20 cellular contexts compared by ENCODE assay signal in the genomic region with DNA sequence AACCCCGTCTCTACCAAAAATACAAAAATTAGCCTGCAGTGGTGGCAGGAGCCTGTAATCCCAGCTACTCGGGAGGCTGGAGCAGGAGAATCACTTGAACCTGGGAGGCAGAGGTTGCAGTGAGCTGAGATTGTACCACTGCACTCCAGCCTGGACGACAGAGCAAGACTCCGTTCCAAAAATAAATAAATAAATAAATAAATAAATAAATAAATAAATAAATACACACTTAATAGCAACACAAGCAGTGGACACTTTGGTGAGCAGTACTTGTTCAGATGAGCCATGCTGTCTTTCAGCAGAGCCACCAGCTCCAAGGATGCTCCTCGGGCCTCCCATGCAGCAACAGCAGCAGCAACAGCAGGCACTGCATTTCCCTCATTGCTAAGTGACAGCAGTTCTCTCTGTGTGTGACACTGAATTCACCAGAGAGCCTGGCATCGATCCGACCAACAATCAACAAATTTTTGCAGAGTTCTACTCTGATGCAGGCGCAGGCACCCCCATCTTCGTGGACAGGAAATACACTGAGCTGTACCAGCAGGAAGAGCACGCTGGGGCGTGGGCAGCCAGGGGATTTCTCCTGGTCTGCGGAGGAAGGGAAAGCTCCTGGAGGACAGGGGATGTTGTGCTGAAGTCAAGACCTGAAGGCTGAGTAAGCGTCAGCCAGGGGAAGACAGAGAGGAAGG. TPM values are rescaled to one million over a fixed set of nuclear protein-coding genes. Genes with fewer than 3 reads are reported as not detected.
A peak's percentile ranks its signal among the peaks of the same experiment; 100 is the strongest.
DNase-seq lines count a peak whose midpoint lies in the region; ATAC-seq and TF ChIP-seq lines count a peak whose summit lies in the region.
"Had no signal": no experiment of that assay in that cellular context is flagged by ENCODE, and none has a peak within 500 bp of the region (broad histone marks: within the 10 kb centered on the region; RNA-seq: fewer than 3 reads in every experiment).

No MANE protein-coding gene starts in this region.

- H3K4me3 Mint-ChIP-seq in activated naive CD4-positive, alpha-beta T cell treated with anti-CD3 and anti-CD28 coated beads, Interleukin-2, amount 10 ng/mL, durations not matched to agents 7 days and 5 days: no peak overlapping the region
- H3K4me3 Mint-ChIP-seq in activated naive CD8-positive, alpha-beta T cell treated with anti-CD3 and anti-CD28 coated beads, Interleukin-2, amount 10 ng/mL, durations not matched to agents 7 days and 5 days: peak overlapping the region; percentile 2
- H3K4me3 Mint-ChIP-seq in stimulated activated effector memory CD8-positive, alpha-beta T cell treated with anti-CD3 and anti-CD28 coated beads, Interleukin-12 subunit alpha, Interleukin-12 subunit beta, amount 100 ng/mL, for 72 hours: peak overlapping the region; percentile 42
- H3K4me3 Mint-ChIP-seq: endodermal cell had no signal

- peaks cover 55% of the 10 kb centered on the region for H3K27me3 Mint-ChIP-seq in activated naive CD4-positive, alpha-beta T cell treated with anti-CD3 and anti-CD28 coated beads, Interleukin-2, amount 10 ng/mL, durations not matched to agents 7 days and 5 days
- peaks cover 4% of the 10 kb centered on the region for H3K27me3 Mint-ChIP-seq in activated naive CD8-positive, alpha-beta T cell treated with anti-CD3 and anti-CD28 coated beads, Interleukin-2, amount 10 ng/mL, durations not matched to agents 7 days and 5 days

- H3K36me3 ChIP-seq in OCI-LY3 (replicated peaks; ENCODE audit: low read depth, low read length): no peaks in the 10 kb centered on the region
- H3K36me3 ChIP-seq: lower lobe of right lung, neutrophil, right lobe of liver had no signal

- no peak overlapping the region for H3K9ac ChIP-seq in OCI-LY3 (ENCODE audit: low read length)

- ATAC-seq in activated naive CD8-positive, alpha-beta T cell treated with anti-CD3 and anti-CD28 coated beads, Interleukin-2, amount 10 ng/mL, durations not matched to agents 7 days and 5 days (ENCODE audit: low read depth): no peak
- ATAC-seq in stimulated activated effector memory CD8-positive, alpha-beta T cell treated with anti-CD3 and anti-CD28 coated beads, Interleukin-12 subunit alpha, Interleukin-12 subunit beta, amount 100 ng/mL, for 72 hours: no peak
- ATAC-seq in GM21447 (IDR thresholded peaks at IDR 0.05; ENCODE audit: unreplicated experiment): no peak
- no peak for ATAC-seq in GM19035 (IDR thresholded peaks at IDR 0.05; ENCODE audit: unreplicated experiment)
- ATAC-seq: foreskin keratinocyte had no signal

- H3K36me3 Mint-ChIP-seq in activated naive CD4-positive, alpha-beta T cell treated with anti-CD3 and anti-CD28 coated beads, Interleukin-2, amount 10 ng/mL, durations not matched to agents 7 days and 5 days: peaks cover 16% of the 10 kb centered on the region
- peaks cover 2% of the 10 kb centered on the region for H3K36me3 Mint-ChIP-seq in activated naive CD8-positive, alpha-beta T cell treated with anti-CD3 and anti-CD28 coated beads, Interleukin-2, amount 10 ng/mL, durations not matched to agents 7 days and 5 days
- H3K36me3 Mint-ChIP-seq in stimulated activated effector memory CD8-positive, alpha-beta T cell treated with anti-CD3 and anti-CD28 coated beads, Interleukin-12 subunit alpha, Interleukin-12 subunit beta, amount 100 ng/mL, for 72 hours: peaks cover 16% of the 10 kb centered on the region

- H3K27me3 ChIP-seq in OCI-LY3 (ENCODE audit: low read depth, low read length): peaks cover 35% of the 10 kb centered on the region
- H3K27me3 ChIP-seq: foreskin keratinocyte, right lobe of liver had no signal

- H3K9me3 ChIP-seq in OCI-LY3 (ENCODE audit: insufficient read depth, low read length): no peaks in the 10 kb centered on the region
- H3K9me3 ChIP-seq: lower lobe of right lung, neutrophil, right lobe of liver had no signal

- H3K9me3 Mint-ChIP-seq in activated naive CD4-positive, alpha-beta T cell treated with anti-CD3 and anti-CD28 coated beads, Interleukin-2, amount 10 ng/mL, durations not matched to agents 7 days and 5 days: peaks cover 8% of the 10 kb centered on the region
- no peaks in the 10 kb centered on the region for H3K9me3 Mint-ChIP-seq in activated naive CD8-positive, alpha-beta T cell treated with anti-CD3 and anti-CD28 coated beads, Interleukin-2, amount 10 ng/mL, durations not matched to agents 7 days and 5 days
- peaks cover 6% of the 10 kb centered on the region for H3K9me3 Mint-ChIP-seq in stimulated activated effector memory CD8-positive, alpha-beta T cell treated with anti-CD3 and anti-CD28 coated beads, Interleukin-12 subunit alpha, Interleukin-12 subunit beta, amount 100 ng/mL, for 72 hours

- no peak for TF ChIP-seq CTCF in OCI-LY3 (IDR thresholded peaks at IDR 0.05; ENCODE audit: low read depth, low read length)

- peaks cover 55% of the 10 kb centered on the region for H3K4me1 Mint-ChIP-seq in activated naive CD4-positive, alpha-beta T cell treated with anti-CD3 and anti-CD28 coated beads, Interleukin-2, amount 10 ng/mL, durations not matched to agents 7 days and 5 days
- peaks cover 24% of the 10 kb centered on the region for H3K4me1 Mint-ChIP-seq in activated naive CD8-positive, alpha-beta T cell treated with anti-CD3 and anti-CD28 coated beads, Interleukin-2, amount 10 ng/mL, durations not matched to agents 7 days and 5 days
- peaks cover 67% of the 10 kb centered on the region for H3K4me1 Mint-ChIP-seq in stimulated activated effector memory CD8-positive, alpha-beta T cell treated with anti-CD3 and anti-CD28 coated beads, Interleukin-12 subunit alpha, Interleukin-12 subunit beta, amount 100 ng/mL, for 72 hours

- POLR2A ChIA-PET in activated naive CD8-positive, alpha-beta T cell treated with anti-CD3 and anti-CD28 coated beads, Interleukin-2, amount 10 ng/mL, durations not matched to agents 7 days and 5 days (lab: Charles Lee): no interaction called here

- CTCF ChIA-PET in activated naive CD4-positive, alpha-beta T cell treated with anti-CD3 and anti-CD28 coated beads, Interleukin-2, amount 10 ng/mL, durations not matched to agents 7 days and 5 days (lab: Charles Lee): interaction anchor here (1.6 to 2.0 kb wide), 3 partner anchors 12 to 39 kb away, joined by 4 to 8 read pairs (median 7); no protein-coding TSS in a partner anchor

- H3K4me1 ChIP-seq in OCI-LY3 (ENCODE audit: low read length): peaks cover 43% of the 10 kb centered on the region

- peak overlapping the region; percentile 74 for H3K4me2 ChIP-seq in OCI-LY3 (ENCODE audit: low read length)

- peak overlapping the region; percentile 44; the same call in 1 of the 2 replicates for H3K4me3 ChIP-seq in OCI-LY3 (ENCODE audit: low read length)
- H3K4me3 ChIP-seq: lower lobe of right lung, right lobe of liver had no signal

- no peak overlapping the region for H3K27ac ChIP-seq in OCI-LY3 (ENCODE audit: low read length)
- H3K27ac ChIP-seq: neutrophil had no signal

- no peaks in the 10 kb centered on the region for H3K79me2 ChIP-seq in OCI-LY3 (ENCODE audit: low read length)

- peak overlapping the region; percentile 5 for H3K27ac Mint-ChIP-seq in activated naive CD4-positive, alpha-beta T cell treated with anti-CD3 and anti-CD28 coated beads, Interleukin-2, amount 10 ng/mL, durations not matched to agents 7 days and 5 days
- H3K27ac Mint-ChIP-seq in activated naive CD8-positive, alpha-beta T cell treated with anti-CD3 and anti-CD28 coated beads, Interleukin-2, amount 10 ng/mL, durations not matched to agents 7 days and 5 days: peak overlapping the region; percentile 1
- peak overlapping the region; percentile 79 for H3K27ac Mint-ChIP-seq in stimulated activated effector memory CD8-positive, alpha-beta T cell treated with anti-CD3 and anti-CD28 coated beads, Interleukin-12 subunit alpha, Interleukin-12 subunit beta, amount 100 ng/mL, for 72 hours
- H3K27ac Mint-ChIP-seq: endodermal cell had no signal

- DNase-seq in activated naive CD4-positive, alpha-beta T cell treated with anti-CD3 and anti-CD28 coated beads, Interleukin-2, amount 10 ng/mL, durations not matched to agents 7 days and 5 days: peak; percentile 43
- no peak for DNase-seq in activated naive CD4-positive, alpha-beta T cell treated with Interleukin-2 at 50 U/mL for 16 hours
- no peak for DNase-seq in activated naive CD8-positive, alpha-beta T cell treated with anti-CD3 and anti-CD28 coated beads, Interleukin-2, amount 10 ng/mL, durations not matched to agents 7 days and 5 days
- no peak for DNase-seq in stimulated activated effector memory CD8-positive, alpha-beta T cell treated with anti-CD3 and anti-CD28 coated beads, Interleukin-12 subunit alpha, Interleukin-12 subunit beta, amount 100 ng/mL, for 72 hours (ENCODE audit: low spot score in 2 of 2)
- no peak for DNase-seq in T-helper 2 cell
- DNase-seq: activated CD4-positive, alpha-beta T cell treated with anti-CD3 and anti-CD28 coated beads, Interleukin-2, amount 50 U/mL, for 4 hours; activated gamma-delta T cell; endodermal cell; foreskin keratinocyte; lower lobe of right lung; NCI-H2029 treated with DMSO at 0.1 percent for 48 hours; NCI-H82; right lobe of liver; SHP77; stimulated activated CD4-positive, alpha-beta T cell treated with anti-CD3 and anti-CD28 coated beads, Interleukin-4, amount 100 ng/mL, for 24 hours; T1000 had no signal

- no peak overlapping the region for H2AFZ ChIP-seq in OCI-LY3 (ENCODE audit: low read depth, low read length)

- H4K20me1 ChIP-seq in OCI-LY3 (ENCODE audit: insufficient read depth, low read length): no peaks in the 10 kb centered on the region; the same call in 1 of the 2 replicates

RNA-seq across cellular contexts. Expression of gene SNX9, which starts 54.0 kb away (rescaled TPM):
- total RNA-seq in activated naive CD8-positive, alpha-beta T cell treated with anti-CD3 and anti-CD28 coated beads, Interleukin-2, amount 10 ng/mL, durations not matched to agents 7 days and 5 days: 10 to 100 TPM; 14.8 to 15.2 TPM

Comparison
In these comparisons a context has a peak if more than half of its experiments do, and no peak if none do; other contexts are left out.
1. H3K27ac Mint-ChIP-seq: peak in every context shown above with its lines; median percentile 79 in stimulated activated effector memory CD8-positive, alpha-beta T cell treated with anti-CD3 and anti-CD28 coated beads, Interleukin-12 subunit alpha, Interleukin-12 subunit beta, amount 100 ng/mL, for 72 hours; 5 in activated naive CD4-positive, alpha-beta T cell treated with anti-CD3 and anti-CD28 coated beads, Interleukin-2, amount 10 ng/mL, durations not matched to agents 7 days and 5 days; 1 in activated naive CD8-positive, alpha-beta T cell treated with anti-CD3 and anti-CD28 coated beads, Interleukin-2, amount 10 ng/mL, durations not matched to agents 7 days and 5 days.